14 cellular contexts compared by ENCODE assay signal in the genomic region with DNA sequence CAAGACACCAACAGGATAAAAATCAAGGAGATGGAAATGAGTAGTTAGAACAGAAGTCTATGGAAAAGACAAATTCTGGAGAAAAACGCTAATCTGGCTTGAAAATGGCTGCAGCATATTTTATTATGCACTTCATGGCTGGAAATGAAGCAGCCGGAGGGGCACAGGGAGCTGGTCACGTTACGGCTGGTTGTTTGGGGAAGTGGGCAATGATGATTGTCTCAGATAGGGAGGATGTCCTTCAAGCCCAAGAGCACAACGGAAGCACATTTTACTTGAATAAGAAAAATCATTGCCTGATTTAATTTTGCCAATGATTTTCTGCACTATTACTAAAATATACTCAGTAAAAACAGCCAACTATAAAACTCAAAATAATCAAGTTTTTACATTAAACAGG. TPM values are rescaled to one million over a fixed set of nuclear protein-coding genes. Genes with fewer than 3 reads are reported as not detected.
"Had no signal": no experiment of that assay in that cellular context is flagged by ENCODE, and none has a peak within 500 bp of the region (broad histone marks: within the 10 kb centered on the region; RNA-seq: fewer than 3 reads in every experiment).

No MANE protein-coding gene starts in this region.

- H3K27ac ChIP-seq: body of pancreas, psoas muscle, sigmoid colon had no signal

- DNase-seq: activated CD4-positive, alpha-beta memory T cell treated with anti-CD3 and anti-CD28 coated beads for 36 hours; activated effector memory CD4-positive, alpha-beta T cell treated with anti-CD3 and anti-CD28 coated beads, Interleukin-2, amount 50 U/mL, for 16 hours; activated T-cell treated with anti-CD3 and anti-CD28 coated beads, Interleukin-2, amount 50 U/mL, for 4 hours; amniotic stem cell; body of pancreas; erythroblast; mucosa of descending colon; natural killer cell; psoas muscle; sigmoid colon; stimulated activated CD4-positive, alpha-beta T cell treated with anti-CD3 and anti-CD28 coated beads, Interleukin-2, amount 100 ng/mL, for 24 hours; stimulated activated naive B cell treated with anti-CD40 and anti-IgM and Interleukin-4, amounts not matched to agents 10 μg/mL and 1 μg/mL and 100 μg/mL, for 72 hours; trophoblast cell had no signal

- ATAC-seq: activated naive CD4-positive, alpha-beta T cell treated with anti-CD3 and anti-CD28 coated beads, Interleukin-2, amount 50 U/mL, for 72 hours; activated T-cell treated with anti-CD3 and anti-CD28 coated beads, Interleukin-2, amount 50 U/mL, for 4 hours; body of pancreas; mucosa of descending colon; natural killer cell; psoas muscle had no signal

RNA-seq across cellular contexts. Expression of a gene that starts 27.2 kb away (rescaled TPM):
- total RNA-seq: activated CD4-positive, alpha-beta memory T cell treated with anti-CD3 and anti-CD28 coated beads for 36 hours; activated naive CD4-positive, alpha-beta T cell treated with anti-CD3 and anti-CD28 coated beads, Interleukin-2, amount 50 U/mL, for 72 hours had no signal
